ENCODE assay signal across 1 cellular context in the genomic region with DNA sequence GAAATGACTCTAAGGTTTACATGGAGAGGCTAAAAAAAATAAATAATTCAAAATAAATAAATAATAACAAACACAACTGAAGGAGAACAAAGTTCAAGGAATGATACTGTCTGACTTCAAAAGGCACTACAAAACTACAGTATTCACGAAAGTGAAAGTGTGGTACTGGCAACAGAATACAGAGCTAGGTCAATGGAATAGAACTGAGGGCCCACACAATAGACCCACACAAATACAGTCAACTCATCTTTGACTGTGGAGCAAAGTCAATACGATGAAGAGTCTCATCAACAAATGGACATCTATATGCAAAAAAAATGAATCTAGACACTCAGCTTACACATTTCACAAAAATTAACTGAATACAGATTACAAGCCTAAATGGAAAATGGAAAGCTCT.
TF ChIP-seq lines count a peak whose summit lies in the region.

No MANE protein-coding gene starts in this region.

TF ChIP-seq in GM12878, 131 proteins besides CTCF, POLR2A, EP300 and RAD21:
- TF ChIP-seq, protein P1, sequence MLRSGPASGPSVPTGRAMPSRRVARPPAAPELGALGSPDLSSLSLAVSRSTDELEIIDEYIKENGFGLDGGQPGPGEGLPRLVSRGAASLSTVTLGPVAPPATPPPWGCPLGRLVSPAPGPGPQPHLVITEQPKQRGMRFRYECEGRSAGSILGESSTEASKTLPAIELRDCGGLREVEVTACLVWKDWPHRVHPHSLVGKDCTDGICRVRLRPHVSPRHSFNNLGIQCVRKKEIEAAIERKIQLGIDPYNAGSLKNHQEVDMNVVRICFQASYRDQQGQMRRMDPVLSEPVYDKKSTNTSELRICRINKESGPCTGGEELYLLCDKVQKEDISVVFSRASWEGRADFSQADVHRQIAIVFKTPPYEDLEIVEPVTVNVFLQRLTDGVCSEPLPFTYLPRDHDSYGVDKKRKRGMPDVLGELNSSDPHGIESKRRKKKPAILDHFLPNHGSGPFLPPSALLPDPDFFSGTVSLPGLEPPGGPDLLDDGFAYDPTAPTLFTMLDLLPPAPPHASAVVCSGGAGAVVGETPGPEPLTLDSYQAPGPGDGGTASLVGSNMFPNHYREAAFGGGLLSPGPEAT (IDR thresholded peaks at IDR 0.05; ENCODE audit: low read depth), result no peak
- no peak for TF ChIP-seq HDAC6 (IDR thresholded peaks at IDR 0.05; ENCODE audit: unreplicated experiment)
- TF ChIP-seq, protein P2, sequence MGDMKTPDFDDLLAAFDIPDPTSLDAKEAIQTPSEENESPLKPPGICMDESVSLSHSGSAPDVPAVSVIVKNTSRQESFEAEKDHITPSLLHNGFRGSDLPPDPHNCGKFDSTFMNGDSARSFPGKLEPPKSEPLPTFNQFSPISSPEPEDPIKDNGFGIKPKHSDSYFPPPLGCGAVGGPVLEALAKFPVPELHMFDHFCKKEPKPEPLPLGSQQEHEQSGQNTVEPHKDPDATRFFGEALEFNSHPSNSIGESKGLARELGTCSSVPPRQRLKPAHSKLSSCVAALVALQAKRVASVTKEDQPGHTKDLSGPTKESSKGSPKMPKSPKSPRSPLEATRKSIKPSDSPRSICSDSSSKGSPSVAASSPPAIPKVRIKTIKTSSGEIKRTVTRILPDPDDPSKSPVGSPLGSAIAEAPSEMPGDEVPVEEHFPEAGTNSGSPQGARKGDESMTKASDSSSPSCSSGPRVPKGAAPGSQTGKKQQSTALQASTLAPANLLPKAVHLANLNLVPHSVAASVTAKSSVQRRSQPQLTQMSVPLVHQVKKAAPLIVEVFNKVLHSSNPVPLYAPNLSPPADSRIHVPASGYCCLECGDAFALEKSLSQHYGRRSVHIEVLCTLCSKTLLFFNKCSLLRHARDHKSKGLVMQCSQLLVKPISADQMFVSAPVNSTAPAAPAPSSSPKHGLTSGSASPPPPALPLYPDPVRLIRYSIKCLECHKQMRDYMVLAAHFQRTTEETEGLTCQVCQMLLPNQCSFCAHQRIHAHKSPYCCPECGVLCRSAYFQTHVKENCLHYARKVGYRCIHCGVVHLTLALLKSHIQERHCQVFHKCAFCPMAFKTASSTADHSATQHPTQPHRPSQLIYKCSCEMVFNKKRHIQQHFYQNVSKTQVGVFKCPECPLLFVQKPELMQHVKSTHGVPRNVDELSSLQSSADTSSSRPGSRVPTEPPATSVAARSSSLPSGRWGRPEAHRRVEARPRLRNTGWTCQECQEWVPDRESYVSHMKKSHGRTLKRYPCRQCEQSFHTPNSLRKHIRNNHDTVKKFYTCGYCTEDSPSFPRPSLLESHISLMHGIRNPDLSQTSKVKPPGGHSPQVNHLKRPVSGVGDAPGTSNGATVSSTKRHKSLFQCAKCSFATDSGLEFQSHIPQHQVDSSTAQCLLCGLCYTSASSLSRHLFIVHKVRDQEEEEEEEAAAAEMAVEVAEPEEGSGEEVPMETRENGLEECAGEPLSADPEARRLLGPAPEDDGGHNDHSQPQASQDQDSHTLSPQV (IDR thresholded peaks at IDR 0.05), result no peak
- no peak for TF ChIP-seq ATF2 (IDR thresholded peaks at IDR 0.05; ENCODE audit: low read length)
- no peak for TF ChIP-seq BHLHE40 (IDR thresholded peaks at IDR 0.05; ENCODE audit: borderline replicate concordance in 1 of 2, low read depth in 2 of 2, low read length in 1 of 2)
- TF ChIP-seq FOXM1 (IDR thresholded peaks at IDR 0.05; ENCODE audit: low read depth, low read length), result no peak
- TF ChIP-seq HCFC1 (IDR thresholded peaks at IDR 0.05; ENCODE audit: low read length), result no peak
